1 cellular context compared by ENCODE assay signal in genomic region chr20:63178889-63179751, GRCh38.
TF ChIP-seq lines count a peak whose summit lies in the region.

No MANE protein-coding gene starts in this region.

TF ChIP-seq in SK-N-SH treated with all-trans-retinoic acid at 6 μM for 48 hours, 23 proteins besides CTCF, POLR2A, EP300 and RAD21 (continued from another document):
- TF ChIP-seq POU6F1 (CRISPR knock-in tag; IDR thresholded peaks at IDR 0.05; ENCODE audit: borderline replicate concordance, low read depth) (no peak), RARB (CRISPR knock-in tag; IDR thresholded peaks at IDR 0.05) (no peak), ZNF70 (CRISPR knock-in tag; IDR thresholded peaks at IDR 0.05) (no peak), ARNTL (CRISPR knock-in tag; IDR thresholded peaks at IDR 0.05; ENCODE audit: borderline replicate concordance, low read depth) (no peak), ESRRG (CRISPR knock-in tag; IDR thresholded peaks at IDR 0.05) (no peak), SNAI2 (CRISPR knock-in tag; IDR thresholded peaks at IDR 0.05) (no peak), ISL1 (CRISPR knock-in tag; IDR thresholded peaks at IDR 0.05) (no peak), OSR1 (CRISPR knock-in tag; IDR thresholded peaks at IDR 0.05) (no peak), ZNF8 (CRISPR knock-in tag; IDR thresholded peaks at IDR 0.05) (no peak), ZFP30 (CRISPR knock-in tag; IDR thresholded peaks at IDR 0.05) (no peak)
TF ChIP-seq in SK-N-SH treated with all-trans-retinoic acid at 6 μM for 48 hours: peak in this region for 0.
